In the genomic region with DNA sequence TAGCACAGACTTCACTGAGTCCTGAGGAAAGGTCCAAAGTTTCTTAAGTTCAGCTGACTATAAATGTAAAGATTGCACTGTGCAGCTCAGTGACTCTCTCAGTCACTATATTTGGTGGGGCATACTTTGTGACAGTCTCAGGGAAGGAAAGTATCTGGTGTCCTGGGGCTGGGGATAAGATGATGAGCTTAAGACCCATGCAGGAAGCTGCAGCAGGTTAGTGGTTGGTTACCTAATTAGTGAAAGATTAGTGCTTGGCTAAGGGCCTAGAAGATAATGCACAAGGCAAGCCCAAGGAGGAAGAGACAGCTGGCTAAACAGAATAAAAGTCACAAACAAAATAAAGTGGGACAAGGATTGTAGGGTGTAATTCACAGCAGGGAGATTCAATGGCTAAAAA, we compare ENCODE assay signal across 28 cellular contexts. TPM values are rescaled to one million over a fixed set of nuclear protein-coding genes. Genes with fewer than 3 reads are reported as not detected.
"Had no signal": no experiment of that assay in that cellular context is flagged by ENCODE, and none has a peak within 500 bp of the region (broad histone marks: within the 10 kb centered on the region; RNA-seq: fewer than 3 reads in every experiment).

No MANE protein-coding gene starts in this region.

- H3K4me3 Mint-ChIP-seq: activated CD4-positive, alpha-beta memory T cell treated with anti-CD3 and anti-CD28 coated beads, Interleukin-2, amount 10 ng/mL, durations not matched to agents 7 days and 5 days; activated naive CD4-positive, alpha-beta T cell treated with anti-CD3 and anti-CD28 coated beads, Interleukin-2, amount 10 ng/mL, durations not matched to agents 7 days and 5 days; activated T-helper 17 cell treated with anti-CD3 and anti-CD28 coated beads, Interleukin-2, amount 50 U/mL, for 72 hours; T-cell had no signal

- H3K9me3 Mint-ChIP-seq: activated CD4-positive, alpha-beta memory T cell treated with anti-CD3 and anti-CD28 coated beads, Interleukin-2, amount 10 ng/mL, durations not matched to agents 7 days and 5 days; activated naive CD4-positive, alpha-beta T cell treated with anti-CD3 and anti-CD28 coated beads, Interleukin-2, amount 10 ng/mL, durations not matched to agents 7 days and 5 days; activated T-helper 17 cell treated with anti-CD3 and anti-CD28 coated beads, Interleukin-2, amount 50 U/mL, for 72 hours; T-cell had no signal

- H3K27ac ChIP-seq: brain microvascular endothelial cell, cardiac muscle cell, SK-N-MC, VCaP had no signal

- H3K27me3 Mint-ChIP-seq: activated CD4-positive, alpha-beta memory T cell treated with anti-CD3 and anti-CD28 coated beads, Interleukin-2, amount 10 ng/mL, durations not matched to agents 7 days and 5 days; activated naive CD4-positive, alpha-beta T cell treated with anti-CD3 and anti-CD28 coated beads, Interleukin-2, amount 10 ng/mL, durations not matched to agents 7 days and 5 days; activated T-helper 17 cell treated with anti-CD3 and anti-CD28 coated beads, Interleukin-2, amount 50 U/mL, for 72 hours had no signal

- H3K36me3 ChIP-seq: brain microvascular endothelial cell, cardiac muscle cell had no signal

- H3K27me3 ChIP-seq: brain microvascular endothelial cell, cardiac muscle cell had no signal

- H3K27ac Mint-ChIP-seq: activated CD4-positive, alpha-beta memory T cell treated with anti-CD3 and anti-CD28 coated beads, Interleukin-2, amount 10 ng/mL, durations not matched to agents 7 days and 5 days; activated naive CD4-positive, alpha-beta T cell treated with anti-CD3 and anti-CD28 coated beads, Interleukin-2, amount 10 ng/mL, durations not matched to agents 7 days and 5 days; activated T-helper 17 cell treated with anti-CD3 and anti-CD28 coated beads, Interleukin-2, amount 50 U/mL, for 72 hours; T-cell had no signal

- H3K4me3 ChIP-seq: cardiac muscle cell, SK-N-MC had no signal

- H3K36me3 Mint-ChIP-seq: activated naive CD4-positive, alpha-beta T cell treated with anti-CD3 and anti-CD28 coated beads, Interleukin-2, amount 10 ng/mL, durations not matched to agents 7 days and 5 days; T-cell had no signal

- DNase-seq: activated CD4-positive, alpha-beta memory T cell treated with anti-CD3 and anti-CD28 coated beads, Interleukin-2, amount 10 ng/mL, durations not matched to agents 7 days and 5 days; activated CD4-positive, alpha-beta T cell treated with anti-CD3 and anti-CD28 coated beads, Interleukin-2, amount 50 U/mL, for 1 hour; activated CD4-positive, CD25-positive, alpha-beta regulatory T cell; activated gamma-delta T cell; activated naive CD4-positive, alpha-beta T cell treated with anti-CD3 and anti-CD28 coated beads, Interleukin-2, amount 10 ng/mL, durations not matched to agents 7 days and 5 days; activated T-cell treated with anti-CD3 and anti-CD28 coated beads for 4 hours; activated T-cell treated with anti-CD3 and anti-CD28 coated beads, Interleukin-2, amount 50 U/mL, for 48 hours; amygdala; brain microvascular endothelial cell; Karpas-422; MM.1S; NCI-H146; NCI-H187 treated with DMSO at 0.1 percent for 48 hours; NCI-H2081 treated with DMSO at 0.1 percent for 48 hours; NCI-H2171 treated with DMSO at 0.1 percent for 48 hours; NCI-H226; SIG-M5; T-cell; T-helper 2 cell; T1000 had no signal

- H3K4me1 Mint-ChIP-seq: activated CD4-positive, alpha-beta memory T cell treated with anti-CD3 and anti-CD28 coated beads, Interleukin-2, amount 10 ng/mL, durations not matched to agents 7 days and 5 days; activated naive CD4-positive, alpha-beta T cell treated with anti-CD3 and anti-CD28 coated beads, Interleukin-2, amount 10 ng/mL, durations not matched to agents 7 days and 5 days; activated T-helper 17 cell treated with anti-CD3 and anti-CD28 coated beads, Interleukin-2, amount 50 U/mL, for 72 hours; T-cell had no signal

RNA-seq across cellular contexts. Expression of a gene that starts 25.4 kb away (rescaled TPM):
- total RNA-seq: activated CD4-positive, alpha-beta memory T cell treated with anti-CD3 and anti-CD28 coated beads, Interleukin-2, amount 10 ng/mL, durations not matched to agents 7 days and 5 days; activated CD8-positive, alpha-beta memory T cell treated with anti-CD3 and anti-CD28 coated beads for 36 hours; activated T-helper 17 cell treated with anti-CD3 and anti-CD28 coated beads, Interleukin-2, amount 50 U/mL, for 72 hours; OCI-LY7; RPMI7951; T-cell had no signal

RNA-seq across cellular contexts. Expression of a gene that starts 59.3 kb away (rescaled TPM):
- total RNA-seq: activated CD4-positive, alpha-beta memory T cell treated with anti-CD3 and anti-CD28 coated beads, Interleukin-2, amount 10 ng/mL, durations not matched to agents 7 days and 5 days; activated CD8-positive, alpha-beta memory T cell treated with anti-CD3 and anti-CD28 coated beads for 36 hours; activated T-helper 17 cell treated with anti-CD3 and anti-CD28 coated beads, Interleukin-2, amount 50 U/mL, for 72 hours; cardiac muscle cell; NCI-H460; OCI-LY7; RPMI7951; T-cell had no signal
- polyA plus RNA-seq: cardiac muscle cell had no signal
